19 cellular contexts compared by ENCODE assay signal in genomic region chr17:41760878-41761277, GRCh38. TPM values are rescaled to one million over a fixed set of nuclear protein-coding genes. Genes with fewer than 3 reads are reported as not detected.
DNase-seq lines count a peak whose midpoint lies in the region; ATAC-seq, FAIRE-seq and TF ChIP-seq lines count a peak whose summit lies in the region.
"Had no signal": no experiment of that assay in that cellular context is flagged by ENCODE, and none has a peak within 500 bp of the region (broad histone marks: within the 10 kb centered on the region; RNA-seq: fewer than 3 reads in every experiment).

No MANE protein-coding gene starts in this region.

- H2BK15ac ChIP-seq in IMR-90 (ENCODE audit: low read depth, low read length) = no peak overlapping the region

- FAIRE-seq in bronchial epithelial cell (lab: Jason Lieb, UNC) = peak; percentile 68
- FAIRE-seq: A549, GM18507, H54 had no signal

- H3K4me3 ChIP-seq in IMR-90 (ENCODE audit: insufficient read depth, low read depth, low read length) (no peak overlapping the region), bronchial epithelial cell (ENCODE audit: low read depth, low read length) (no peak overlapping the region), prostate gland (no peak overlapping the region)
- H3K4me3 ChIP-seq: A549 had no signal

- H3K4me3 Mint-ChIP-seq in naive B cell = peak overlapping the region in 3 of 8 donors; percentile 37 to 81 (median 59)
- peak overlapping the region in 1 of 2 donors; percentile 4 for H3K4me3 Mint-ChIP-seq in stimulated activated naive B cell treated with anti-CD40 and anti-IgM and Interleukin-4, amounts not matched to agents 10 μg/mL and 1 μg/mL and 100 μg/mL, for 72 hours
- H3K4me3 Mint-ChIP-seq in activated CD4-positive, alpha-beta T cell treated with anti-CD3 and anti-CD28 coated beads for 36 hours = no peak overlapping the region
- H3K4me3 Mint-ChIP-seq: CD14-positive monocyte; CD8-positive, alpha-beta T cell had no signal

- H3K9me3 ChIP-seq in IMR-90 (ENCODE audit: control insufficient read depth, insufficient read depth, low read length) = no peaks in the 10 kb centered on the region
- H3K9me3 ChIP-seq in prostate gland = no peaks in the 10 kb centered on the region
- H3K9me3 ChIP-seq: A549, Caco-2 had no signal

- dilution Hi-C loops in IMR-90 (cut with HindIII; ENCODE audit: low sequenced_read_pairs, unreplicated experiment) = no loop called here

- no peak overlapping the region for H4K5ac ChIP-seq in IMR-90 (ENCODE audit: low read depth, low read length)

- peak overlapping the region; percentile 50 for H2AK9ac ChIP-seq in IMR-90 (replicated peaks; ENCODE audit: low read depth, low read length, poor library complexity)

- ATAC-seq in IMR-90 (ENCODE audit: low read depth) = no peak
- peak; percentile 71 to 97 for ATAC-seq in naive B cell (ENCODE audit: low read depth in 2 of 2)
- peak; percentile 61 to 91 for ATAC-seq in stimulated activated naive B cell treated with anti-CD40 and anti-IgM and Interleukin-4, amounts not matched to agents 10 μg/mL and 1 μg/mL and 100 μg/mL, for 72 hours (replicated peaks)
- no peak for ATAC-seq in activated CD4-positive, alpha-beta T cell treated with anti-CD3 and anti-CD28 coated beads for 36 hours
- ATAC-seq: A549; CD8-positive, alpha-beta T cell had no signal

- H3K18ac ChIP-seq in IMR-90 (ENCODE audit: low read depth, low read length) = no peak overlapping the region

- POLR2A ChIA-PET in IMR-90 (lab: Charles Lee; ENCODE audit: unreplicated experiment) = no interaction called here
- POLR2A ChIA-PET in activated CD4-positive, alpha-beta T cell treated with anti-CD3 and anti-CD28 coated beads for 36 hours (lab: Charles Lee) = no interaction called here

- no peak for TF ChIP-seq RAD21 in IMR-90 (IDR thresholded peaks at IDR 0.05; ENCODE audit: low read length)

- H3K9ac ChIP-seq in IMR-90 (ENCODE audit: low read depth, low read length) = no peak overlapping the region

- H2BK5ac ChIP-seq in IMR-90 (ENCODE audit: low read depth, low read length, poor library complexity, severe bottlenecking) = no peak overlapping the region

- H3K9me3 Mint-ChIP-seq in naive B cell = no peaks in the 10 kb centered on the region
- H3K9me3 Mint-ChIP-seq in stimulated activated naive B cell treated with anti-CD40 and anti-IgM and Interleukin-4, amounts not matched to agents 10 μg/mL and 1 μg/mL and 100 μg/mL, for 72 hours = no peaks in the 10 kb centered on the region
- H3K9me3 Mint-ChIP-seq in activated CD4-positive, alpha-beta T cell treated with anti-CD3 and anti-CD28 coated beads for 36 hours (ENCODE audit: low read depth) = no peaks in the 10 kb centered on the region
- H3K9me3 Mint-ChIP-seq: CD14-positive monocyte; CD8-positive, alpha-beta T cell had no signal

- H2BK120ac ChIP-seq in IMR-90 (ENCODE audit: low read depth, low read length) = no peak overlapping the region

- no peaks in the 10 kb centered on the region for H3K79me1 ChIP-seq in IMR-90 (ENCODE audit: low read depth in 1 of 2, low read length in 2 of 2)

- H3K36me3 ChIP-seq in IMR-90 (ENCODE audit: control insufficient read depth, insufficient read depth, low read length) (peaks cover 73% of the 10 kb centered on the region), bronchial epithelial cell (ENCODE audit: control insufficient read depth, insufficient read depth, low read length) (peaks cover 70% of the 10 kb centered on the region), prostate gland (peaks cover 18 to 24% of the 10 kb centered on the region in 2 donors)

- no peak overlapping the region for H2BK20ac ChIP-seq in IMR-90 (ENCODE audit: low read depth, low read length)

- peak overlapping the region; percentile 4 to 97 (median 59) for H3K27ac Mint-ChIP-seq in naive B cell
- peak overlapping the region; percentile 67 for H3K27ac Mint-ChIP-seq in stimulated activated naive B cell treated with anti-CD40 and anti-IgM and Interleukin-4, amounts not matched to agents 10 μg/mL and 1 μg/mL and 100 μg/mL, for 72 hours
- no peak overlapping the region for H3K27ac Mint-ChIP-seq in activated CD4-positive, alpha-beta T cell treated with anti-CD3 and anti-CD28 coated beads for 36 hours
- H3K27ac Mint-ChIP-seq: CD8-positive, alpha-beta T cell had no signal

- no peak overlapping the region for H3K23ac ChIP-seq in IMR-90 (ENCODE audit: low read depth, low read length)

- no peak for TF ChIP-seq POLR2A in IMR-90 (IDR thresholded peaks at IDR 0.05; ENCODE audit: low read depth, low read length)
- TF ChIP-seq POLR2A in prostate gland (IDR thresholded peaks at IDR 0.05) = no peak

- H2AFZ ChIP-seq in IMR-90 (replicated peaks; ENCODE audit: low read length, poor library complexity) = no peak overlapping the region

- no peaks in the 10 kb centered on the region for H3K27me3 ChIP-seq in IMR-90 (ENCODE audit: control insufficient read depth, insufficient read depth, low read length)
- H3K27me3 ChIP-seq in bronchial epithelial cell (ENCODE audit: control insufficient read depth, insufficient read depth, low read length) = no peaks in the 10 kb centered on the region
- H3K27me3 ChIP-seq in prostate gland (replicated peaks; ENCODE audit: insufficient read depth) = no peaks in the 10 kb centered on the region

- H3K4me1 ChIP-seq in IMR-90 (ENCODE audit: control insufficient read depth, insufficient read depth, low read length) = no peaks in the 10 kb centered on the region
- H3K4me1 ChIP-seq in prostate gland (replicated peaks) = no peaks in the 10 kb centered on the region
- H3K4me1 ChIP-seq: A549, Caco-2 had no signal

- no peaks in the 10 kb centered on the region for H3K27me3 Mint-ChIP-seq in naive B cell
- no peaks in the 10 kb centered on the region for H3K27me3 Mint-ChIP-seq in stimulated activated naive B cell treated with anti-CD40 and anti-IgM and Interleukin-4, amounts not matched to agents 10 μg/mL and 1 μg/mL and 100 μg/mL, for 72 hours
- no peaks in the 10 kb centered on the region for H3K27me3 Mint-ChIP-seq in activated CD4-positive, alpha-beta T cell treated with anti-CD3 and anti-CD28 coated beads for 36 hours

- no peak overlapping the region for H3K4me2 ChIP-seq in IMR-90 (ENCODE audit: low read depth, low read length)
- H3K4me2 ChIP-seq: A549 had no signal

- H3K14ac ChIP-seq in IMR-90 (replicated peaks; ENCODE audit: low read depth, low read length) = no peak overlapping the region

- H3K36me3 Mint-ChIP-seq in naive B cell = peaks cover 0 to 26% of the 10 kb centered on the region in 2 donors
- H3K36me3 Mint-ChIP-seq in stimulated activated naive B cell treated with anti-CD40 and anti-IgM and Interleukin-4, amounts not matched to agents 10 μg/mL and 1 μg/mL and 100 μg/mL, for 72 hours = peaks cover 3 to 30% of the 10 kb centered on the region in 2 donors
- H3K36me3 Mint-ChIP-seq in activated CD4-positive, alpha-beta T cell treated with anti-CD3 and anti-CD28 coated beads for 36 hours (ENCODE audit: low read depth) = no peaks in the 10 kb centered on the region
- H3K36me3 Mint-ChIP-seq: CD8-positive, alpha-beta T cell had no signal

- H3K4me1 Mint-ChIP-seq in naive B cell = peaks cover 10 to 18% (median 16%) of the 10 kb centered on the region in 3 donors
- H3K4me1 Mint-ChIP-seq in stimulated activated naive B cell treated with anti-CD40 and anti-IgM and Interleukin-4, amounts not matched to agents 10 μg/mL and 1 μg/mL and 100 μg/mL, for 72 hours = peaks cover 9 to 11% of the 10 kb centered on the region in 2 donors
- H3K4me1 Mint-ChIP-seq in activated CD4-positive, alpha-beta T cell treated with anti-CD3 and anti-CD28 coated beads for 36 hours = no peaks in the 10 kb centered on the region
- H3K4me1 Mint-ChIP-seq: CD14-positive monocyte had no signal

- H3K56ac ChIP-seq in IMR-90 (ENCODE audit: extremely low read depth, insufficient read depth, low read length) = no peak overlapping the region

- peaks cover 3% of the 10 kb centered on the region; the same call in 1 of the 2 replicates for H4K20me1 ChIP-seq in IMR-90 (ENCODE audit: insufficient read depth, low read length)

- 0 out of 2 replicates have a peak, but pooled peaks cover 7% of the 10 kb centered on the region for H3K9me1 ChIP-seq in IMR-90 (ENCODE audit: insufficient read depth, low read length)

- in situ Hi-C loops in IMR-90 (cut with MboI; ENCODE audit: low sequenced_read_pairs) = no loop called here

- TF ChIP-seq CTCF in IMR-90 (conservative IDR thresholded peaks at IDR 0.05; ENCODE audit: low read depth, low read length) = no peak
- no peak for TF ChIP-seq CTCF in bronchial epithelial cell (IDR thresholded peaks at IDR 0.05; ENCODE audit: insufficient read depth, low read length, severe bottlenecking)
- TF ChIP-seq CTCF in prostate gland (IDR thresholded peaks at IDR 0.05) = no peak

- H2AK5ac ChIP-seq in IMR-90 (ENCODE audit: low read depth, low read length) = no peak overlapping the region

- DNase-seq in IMR-90 (no peak), bronchial epithelial cell (ENCODE audit: low read depth) (no peak), naive B cell (peak; percentile 11), NAMALWA (ENCODE audit: low spot score) (no peak), prostate gland (ENCODE audit: low spot score) (no peak)
- DNase-seq in stimulated activated naive B cell treated with anti-CD40 and anti-IgM and Interleukin-4, amounts not matched to agents 10 μg/mL and 1 μg/mL and 100 μg/mL, for 72 hours = no peak
- DNase-seq in activated CD4-positive, alpha-beta T cell treated with anti-CD3 and anti-CD28 coated beads for 36 hours = no peak
- DNase-seq in stimulated activated CD4-positive, alpha-beta T cell treated with anti-CD3 and anti-CD28 coated beads, Interleukin-12 subunit alpha, Interleukin-12 subunit beta, amount 100 ng/mL, for 4 hours = no peak
- DNase-seq: Caco-2; CD8-positive, alpha-beta T cell; DMS53; GF-D8 had no signal

- CTCF ChIA-PET in IMR-90 (lab: Yijun Ruan, JAX) = no interaction called here
- CTCF ChIA-PET in activated CD4-positive, alpha-beta T cell treated with anti-CD3 and anti-CD28 coated beads for 36 hours (lab: Charles Lee) = no interaction called here

- 91% methylated on average over 3 of the region's 6 CpGs; no CpG with 5 or more reads in 1 of the 2 experiments for WGBS in IMR-90 (ENCODE audit: extremely low coverage in 2 of 2, insufficient read length in 1 of 2), 2 experiments
- 84% methylated on average over 6 of the region's 6 CpGs for whole genome bisulfite sequencing in prostate gland

- no peak overlapping the region for H3K27ac ChIP-seq in IMR-90 (ENCODE audit: insufficient read depth, low read length)
- no peak overlapping the region for H3K27ac ChIP-seq in prostate gland
- H3K27ac ChIP-seq: A549, HL-60 had no signal

- intact Hi-C loops in IMR-90 (cut with micrococcal nuclease) (no loop called here), prostate gland (cut with DNase I) (no loop called here)
- intact Hi-C loops in activated CD4-positive, alpha-beta T cell treated with anti-CD3 and anti-CD28 coated beads for 36 hours (cut with DNase I, micrococcal nuclease) = no loop called here

- BruUV-seq in IMR-90 (replicated peaks; lab: Mats Ljungman, UMichigan) = no TSS peak

- H3K4ac ChIP-seq in IMR-90 (ENCODE audit: low read depth, low read length) = no peak overlapping the region

- no peak overlapping the region for H4K8ac ChIP-seq in IMR-90 (ENCODE audit: low read depth in 2 of 2, low read length in 2 of 2)

- H4K91ac ChIP-seq in IMR-90 (ENCODE audit: insufficient read depth, low read depth, low read length) = no peak overlapping the region

RNA-seq across cellular contexts. Expression of gene JUP, which starts 25.6 kb away (rescaled TPM):
- 12.9 and 14.7 TPM in 2 replicates for total RNA-seq in IMR-90 (2012; rRNA removed)
- polyA plus RNA-seq in IMR-90 (2012; rRNA removed) = 27.3 and 28.4 TPM in 2 replicates
- polyA plus RNA-seq in IMR-90 (2012; cell fraction: cytosol; rRNA removed) = 14.0 and 35.6 TPM in 2 replicates
- 17.9 and 32.0 TPM in 2 replicates for polyA plus RNA-seq in IMR-90 (2012; cell fraction: nucleus; rRNA removed; ENCODE audit: low replicate concordance)
- total RNA-seq in bronchial epithelial cell = 227 and 407 TPM in 2 replicates
- 100 to 1,000 TPM in 2 of 6 donors, 10 to 100 TPM in 4; 32.9 to 123 (median 51.0) TPM for polyA plus RNA-seq in naive B cell (ENCODE audit: low read depth in 6 of 6)
- total RNA-seq in activated CD4-positive, alpha-beta T cell treated with anti-CD3 and anti-CD28 coated beads for 36 hours = under 1 TPM; 0.34 to 0.54 TPM
- total RNA-seq in prostate gland = 100 to 1,000 TPM; 146 to 266 TPM

RNA-seq across cellular contexts. Expression of gene HAP1, which starts 26.4 kb away (rescaled TPM):
- total RNA-seq in IMR-90 (2012; rRNA removed) (under 0.01 TPM in 1 of 2 replicates, not detected in the other), bronchial epithelial cell (2.6 and 5.0 TPM in 2 replicates), prostate gland (1 to 10 TPM in 1 of 2 donors, under 1 TPM in 1; 0.55 to 3.6 TPM)
- polyA plus RNA-seq in IMR-90 (2012; rRNA removed) (0.09 and 0.11 TPM in 2 replicates), naive B cell (ENCODE audit: low read depth in 6 of 6) (not detected)
- polyA plus RNA-seq in IMR-90 (2012; cell fraction: cytosol; rRNA removed) = 0.02 and 0.03 TPM in 2 replicates
- polyA plus RNA-seq in IMR-90 (2012; cell fraction: nucleus; rRNA removed; ENCODE audit: low replicate concordance) = 1.1 and 1.3 TPM in 2 replicates
- not detected for total RNA-seq in activated CD4-positive, alpha-beta T cell treated with anti-CD3 and anti-CD28 coated beads for 36 hours
- total RNA-seq: CD8-positive, alpha-beta T cell had no signal
- polyA plus RNA-seq: CD14-positive monocyte had no signal

RNA-seq across cellular contexts. Expression of gene GAST, which starts 48.7 kb away (rescaled TPM):
- total RNA-seq in IMR-90 (2012; rRNA removed) (not detected in 2 replicates), bronchial epithelial cell (0.90 TPM in 1 of 2 replicates, not detected in the other), prostate gland (not detected)
- polyA plus RNA-seq in IMR-90 (2012; rRNA removed) (not detected in 2 replicates), naive B cell (ENCODE audit: low read depth in 6 of 6) (not detected)
- not detected in 2 replicates for polyA plus RNA-seq in IMR-90 (2012; cell fraction: cytosol; rRNA removed)
- not detected in 2 replicates for polyA plus RNA-seq in IMR-90 (2012; cell fraction: nucleus; rRNA removed; ENCODE audit: low replicate concordance)
- not detected for total RNA-seq in activated CD4-positive, alpha-beta T cell treated with anti-CD3 and anti-CD28 coated beads for 36 hours
- total RNA-seq: CD8-positive, alpha-beta T cell had no signal
- polyA plus RNA-seq: A549, AG04450, BJ, CD14-positive monocyte had no signal

RNA-seq across cellular contexts. Expression of gene P3H4, which starts 50.9 kb away (rescaled TPM):
- total RNA-seq in IMR-90 (2012; rRNA removed) (21.5 and 22.2 TPM in 2 replicates), bronchial epithelial cell (32.1 and 47.1 TPM in 2 replicates), prostate gland (10 to 100 TPM; 15.8 to 19.6 TPM)
- polyA plus RNA-seq in IMR-90 (2012; rRNA removed) (66.7 and 76.9 TPM in 2 replicates), naive B cell (ENCODE audit: low read depth in 6 of 6) (1 to 10 TPM in 2 of 6 donors, under 1 TPM in 4; 0.39 to 2.9 (median 0.87) TPM)
- polyA plus RNA-seq in IMR-90 (2012; cell fraction: cytosol; rRNA removed) = 97.5 and 103 TPM in 2 replicates
- polyA plus RNA-seq in IMR-90 (2012; cell fraction: nucleus; rRNA removed; ENCODE audit: low replicate concordance) = 24.6 and 46.5 TPM in 2 replicates
- 1 to 10 TPM; 1.5 to 2.0 TPM for total RNA-seq in activated CD4-positive, alpha-beta T cell treated with anti-CD3 and anti-CD28 coated beads for 36 hours

RNA-seq across cellular contexts. Expression of gene FKBP10, which starts 51.9 kb away (rescaled TPM):
- total RNA-seq in IMR-90 (2012; rRNA removed) = 156 and 170 TPM in 2 replicates
- 984 and 1,083 TPM in 2 replicates for polyA plus RNA-seq in IMR-90 (2012; rRNA removed)
- 808 and 968 TPM in 2 replicates for polyA plus RNA-seq in IMR-90 (2012; cell fraction: cytosol; rRNA removed)
- polyA plus RNA-seq in IMR-90 (2012; cell fraction: nucleus; rRNA removed; ENCODE audit: low replicate concordance) = 1,533 and 3,276 TPM in 2 replicates
- total RNA-seq in bronchial epithelial cell = 64.1 and 81.6 TPM in 2 replicates
- not detected for polyA plus RNA-seq in naive B cell (ENCODE audit: low read depth in 6 of 6)
- under 1 TPM; 0.39 to 0.42 TPM for total RNA-seq in activated CD4-positive, alpha-beta T cell treated with anti-CD3 and anti-CD28 coated beads for 36 hours
- 10 to 100 TPM; 24.5 to 50.2 TPM for total RNA-seq in prostate gland
- polyA plus RNA-seq: CD14-positive monocyte had no signal

Comparison
In these comparisons a context has a peak if more than half of its experiments do, and no peak if none do; other contexts are left out.
1. ATAC-seq: peak in naive B cell (2 of 2) and stimulated activated naive B cell treated with anti-CD40 and anti-IgM and Interleukin-4, amounts not matched to agents 10 μg/mL and 1 μg/mL and 100 μg/mL, for 72 hours (2 of 2); none in IMR-90 (single experiment) and activated CD4-positive, alpha-beta T cell treated with anti-CD3 and anti-CD28 coated beads for 36 hours (single experiment).